In genomic region chr3:72102057-72102711, GRCh38 we compare ENCODE assay signal across 10 cellular contexts.
DNase-seq lines count a peak whose midpoint lies in the region; ATAC-seq lines count a peak whose summit lies in the region.
"Had no signal": no experiment of that assay in that cellular context is flagged by ENCODE, and none has a peak within 500 bp of the region (broad histone marks: within the 10 kb centered on the region; RNA-seq: fewer than 3 reads in every experiment).

No MANE protein-coding gene starts in this region.

- H2BK5ac ChIP-seq in neuronal stem cell (ENCODE audit: low read length): no peak overlapping the region

- no peak overlapping the region for H3K4ac ChIP-seq in neuronal stem cell (ENCODE audit: low read length)

- no peak overlapping the region for H3K4me3 ChIP-seq in neuronal stem cell (ENCODE audit: low read length in 2 of 2)
- H3K4me3 ChIP-seq: GM23338, SJSA1 had no signal

- no peak overlapping the region for H3K27ac ChIP-seq in neuronal stem cell (replicated peaks; ENCODE audit: low read length)
- H3K27ac ChIP-seq: ascending aorta, SJSA1 had no signal

- no CpG with 5 or more reads among the region's 6 CpGs for WGBS in neuronal stem cell (ENCODE audit: extremely low coverage in 2 of 2, insufficient read length in 2 of 2, insufficient replicate concordance in 1 of 2), 2 donors

- peaks cover 2 to 3% of the 10 kb centered on the region in 2 donors for H3K4me1 ChIP-seq in neuronal stem cell (ENCODE audit: control insufficient read depth in 2 of 2, insufficient read depth in 1 of 2, low read depth in 1 of 2, low read length in 2 of 2)

- H3K4me2 ChIP-seq in neuronal stem cell (ENCODE audit: insufficient read depth, low read length, poor library complexity, severe bottlenecking): no peak overlapping the region
- H3K4me2 ChIP-seq: GM23338 had no signal

- peak overlapping the region; percentile 22 for H3K18ac ChIP-seq in neuronal stem cell (ENCODE audit: low read length)

- H3K9me3 ChIP-seq in neuronal stem cell (replicated peaks in 1 of 2; ENCODE audit: control insufficient read depth in 2 of 2, insufficient read depth in 1 of 2, low read depth in 1 of 2, low read length in 2 of 2): no peaks in the 10 kb centered on the region
- H3K9me3 ChIP-seq: ascending aorta, SJSA1 had no signal

- peaks cover 0 to 9% (median 2%) of the 10 kb centered on the region in 3 experiments for H3K27me3 ChIP-seq in neuronal stem cell (ENCODE audit: control insufficient read depth in 3 of 3, insufficient read depth in 3 of 3, low read depth in 1 of 3, low read length in 3 of 3)
- H3K27me3 ChIP-seq: ascending aorta, SJSA1 had no signal

- no peaks in the 10 kb centered on the region for H3K36me3 ChIP-seq in neuronal stem cell (replicated peaks in 1 of 2; ENCODE audit: control insufficient read depth in 2 of 2, insufficient read depth in 2 of 2, low read length in 2 of 2)
- H3K36me3 ChIP-seq: ascending aorta, SJSA1 had no signal

- no peak overlapping the region for H3K23ac ChIP-seq in neuronal stem cell (ENCODE audit: low read depth, low read length, poor library complexity)

- no peak overlapping the region for H4K91ac ChIP-seq in neuronal stem cell (ENCODE audit: low read depth, low read length, poor library complexity)

- H2BK15ac ChIP-seq in neuronal stem cell (ENCODE audit: low read length): no peak overlapping the region

- H2AFZ ChIP-seq in neuronal stem cell (ENCODE audit: low read length): no peak overlapping the region
- H2AFZ ChIP-seq: GM23338 had no signal

- no peak overlapping the region for H3K14ac ChIP-seq in neuronal stem cell (ENCODE audit: low read length)

- no peak overlapping the region for H3K9ac ChIP-seq in neuronal stem cell (ENCODE audit: low read depth, low read length, poor library complexity)

- no peak overlapping the region for H4K8ac ChIP-seq in neuronal stem cell (ENCODE audit: low read depth, low read length)

- H2BK12ac ChIP-seq in neuronal stem cell (ENCODE audit: low read length): no peak overlapping the region

- no peaks in the 10 kb centered on the region for H3K79me1 ChIP-seq in neuronal stem cell (ENCODE audit: low read depth, low read length)

- ATAC-seq in GM18909 (IDR thresholded peaks at IDR 0.05; ENCODE audit: poor library complexity, unreplicated experiment) (peak; percentile 74), HG02798 (IDR thresholded peaks at IDR 0.05; ENCODE audit: poor library complexity, unreplicated experiment) (peak; percentile 62)
- ATAC-seq: GM23338 had no signal

- no peak overlapping the region for H2BK120ac ChIP-seq in neuronal stem cell (ENCODE audit: low read depth, low read length)

- no peak overlapping the region for H2AK5ac ChIP-seq in neuronal stem cell (ENCODE audit: low read depth, low read length)

- DNase-seq in NCI-H69 (lab: John Stamatoyannopoulos, UW) (peak; percentile 87), neuronal stem cell (ENCODE audit: low spot score) (no peak), NCI-H1694 (lab: John Stamatoyannopoulos, UW) (no peak), T-helper 1 cell (no peak)
- DNase-seq in activated CD4-positive, alpha-beta T cell treated with anti-CD3 and anti-CD28 coated beads for 48 hours: no peak
